Comparison of ENCODE assay signal across 1 cellular context in the genomic region with DNA sequence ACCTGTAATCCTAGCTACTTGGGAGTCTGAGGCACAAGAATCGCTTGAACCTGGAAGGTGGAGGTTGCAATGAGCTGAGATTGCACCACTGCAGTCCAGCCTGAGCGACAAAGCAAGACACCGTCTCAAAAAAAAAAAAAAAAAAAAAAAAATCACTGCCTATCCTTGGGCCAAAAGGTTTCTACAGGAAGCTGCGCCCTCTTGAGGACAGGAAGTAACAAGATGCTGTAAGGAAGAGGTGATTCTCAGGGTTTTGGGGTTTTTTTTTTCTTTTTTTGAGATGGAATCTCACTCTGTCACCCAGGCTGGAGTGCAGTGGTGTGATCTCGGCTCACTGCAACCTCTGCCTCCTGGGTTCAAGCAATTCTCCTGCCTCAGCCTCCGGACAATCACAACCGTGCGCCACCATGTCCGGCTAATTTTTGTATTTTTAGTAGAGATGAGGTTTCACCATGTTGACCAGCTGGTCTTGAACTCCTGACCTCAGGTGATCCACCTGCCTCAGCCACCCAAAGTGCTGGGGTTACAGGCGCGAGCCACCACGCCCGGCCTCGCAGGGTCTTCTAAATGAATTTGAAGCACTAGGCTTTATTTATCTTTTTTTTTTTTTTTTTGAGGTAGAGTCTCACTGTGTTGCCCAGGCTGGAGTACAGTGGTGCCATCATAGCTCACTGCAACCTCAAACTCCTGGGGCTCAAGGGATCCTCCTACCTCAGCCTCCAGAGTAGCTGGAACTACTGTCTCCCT.
TF ChIP-seq lines count a peak whose summit lies in the region.

No MANE protein-coding gene starts in this region.

TF ChIP-seq in HEK293, 187 proteins besides CTCF, POLR2A, EP300 and RAD21 (continued from another document):
- TF ChIP-seq BCL11B (tag by site-specific recombination; IDR thresholded peaks at IDR 0.05; ENCODE audit: low read depth), result peak; percentile 38; the same call in 1 of the 2 replicates
- TF ChIP-seq ZBTB11 (tag by site-specific recombination; conservative IDR thresholded peaks at IDR 0.05; ENCODE audit: low read depth), result peak; percentile 33; the same call in 1 of the 2 replicates
- TF ChIP-seq, protein P1, sequence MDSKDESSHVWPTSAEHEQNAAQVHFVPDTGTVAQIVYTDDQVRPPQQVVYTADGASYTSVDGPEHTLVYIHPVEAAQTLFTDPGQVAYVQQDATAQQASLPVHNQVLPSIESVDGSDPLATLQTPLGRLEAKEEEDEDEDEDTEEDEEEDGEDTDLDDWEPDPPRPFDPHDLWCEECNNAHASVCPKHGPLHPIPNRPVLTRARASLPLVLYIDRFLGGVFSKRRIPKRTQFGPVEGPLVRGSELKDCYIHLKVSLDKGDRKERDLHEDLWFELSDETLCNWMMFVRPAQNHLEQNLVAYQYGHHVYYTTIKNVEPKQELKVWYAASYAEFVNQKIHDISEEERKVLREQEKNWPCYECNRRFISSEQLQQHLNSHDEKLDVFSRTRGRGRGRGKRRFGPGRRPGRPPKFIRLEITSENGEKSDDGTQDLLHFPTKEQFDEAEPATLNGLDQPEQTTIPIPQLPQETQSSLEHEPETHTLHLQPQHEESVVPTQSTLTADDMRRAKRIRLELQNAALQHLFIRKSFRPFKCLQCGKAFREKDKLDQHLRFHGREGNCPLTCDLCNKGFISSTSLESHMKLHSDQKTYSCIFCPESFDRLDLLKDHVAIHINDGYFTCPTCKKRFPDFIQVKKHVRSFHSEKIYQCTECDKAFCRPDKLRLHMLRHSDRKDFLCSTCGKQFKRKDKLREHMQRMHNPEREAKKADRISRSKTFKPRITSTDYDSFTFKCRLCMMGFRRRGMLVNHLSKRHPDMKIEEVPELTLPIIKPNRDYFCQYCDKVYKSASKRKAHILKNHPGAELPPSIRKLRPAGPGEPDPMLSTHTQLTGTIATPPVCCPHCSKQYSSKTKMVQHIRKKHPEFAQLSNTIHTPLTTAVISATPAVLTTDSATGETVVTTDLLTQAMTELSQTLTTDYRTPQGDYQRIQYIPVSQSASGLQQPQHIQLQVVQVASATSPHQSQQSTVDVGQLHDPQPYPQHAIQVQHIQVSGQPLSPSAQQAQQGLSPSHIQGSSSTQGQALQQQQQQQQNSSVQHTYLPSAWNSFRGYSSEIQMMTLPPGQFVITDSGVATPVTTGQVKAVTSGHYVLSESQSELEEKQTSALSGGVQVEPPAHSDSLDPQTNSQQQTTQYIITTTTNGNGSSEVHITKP (tag by site-specific recombination; IDR thresholded peaks at IDR 0.05), result peak; percentile 51
- 0 out of 2 replicates have a peak, but pooled peaks have one; percentile 13 for TF ChIP-seq ZBTB17 (tag by site-specific recombination; IDR thresholded peaks at IDR 0.05)
- TF ChIP-seq ZNF121 (tag by site-specific recombination; IDR thresholded peaks at IDR 0.05), result peak; percentile 75
- peak; percentile 49; the same call in 1 of the 2 replicates for TF ChIP-seq BCL11A (tag by site-specific recombination; IDR thresholded peaks at IDR 0.05; ENCODE audit: low read depth)
